In the genomic region with DNA sequence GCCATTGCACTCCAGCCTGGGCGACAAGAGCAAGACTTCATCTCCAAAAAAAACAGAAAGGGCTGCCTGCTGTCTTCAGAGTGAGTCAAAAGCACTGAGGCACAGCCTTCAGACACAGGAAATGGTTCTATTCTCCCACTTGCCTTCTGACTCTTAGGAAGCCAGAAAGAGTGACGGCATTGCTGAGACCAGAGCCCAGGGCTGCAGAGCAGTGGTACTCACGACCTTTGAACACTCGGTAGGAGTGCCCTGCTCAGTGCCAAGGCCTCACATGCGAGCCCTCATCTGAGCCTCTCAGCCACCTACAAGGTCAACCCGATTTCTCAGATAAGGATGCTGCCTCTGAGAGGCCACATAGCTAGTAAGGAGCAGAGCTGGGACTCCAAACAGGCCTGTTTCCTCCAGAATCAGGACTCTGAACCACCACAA, we compare ENCODE assay signal across 8 cellular contexts. TPM values are rescaled to one million over a fixed set of nuclear protein-coding genes. Genes with fewer than 3 reads are reported as not detected.
DNase-seq lines count a peak whose midpoint lies in the region; ATAC-seq and TF ChIP-seq lines count a peak whose summit lies in the region.

No MANE protein-coding gene starts in this region.

- H3K4me1 ChIP-seq in mucosa of descending colon (ENCODE audit: low read depth) (no peaks in the 10 kb centered on the region), Peyer's patch (peaks cover 0 to 7% (median 3%) of the 10 kb centered on the region in 4 donors)
- H3K4me1 ChIP-seq in effector memory CD4-positive, alpha-beta T cell (ENCODE audit: control insufficient read depth, insufficient read depth, low read length, poor library complexity, severe bottlenecking), result no peaks in the 10 kb centered on the region

- H3K9me3 ChIP-seq in mucosa of descending colon, result no peaks in the 10 kb centered on the region
- H3K9me3 ChIP-seq in effector memory CD4-positive, alpha-beta T cell (ENCODE audit: control insufficient read depth, low read length), result no peaks in the 10 kb centered on the region
- H3K9me3 ChIP-seq in Peyer's patch, result no peaks in the 10 kb centered on the region

- peak; percentile 81 for ATAC-seq in GM18511 (IDR thresholded peaks at IDR 0.05; ENCODE audit: unreplicated experiment)
- ATAC-seq in HG02588 (IDR thresholded peaks at IDR 0.05; ENCODE audit: unreplicated experiment), result peak; percentile 58
- peak; percentile 39 for ATAC-seq in mucosa of descending colon

- H3K4me3 ChIP-seq in mucosa of descending colon (no peak overlapping the region), Peyer's patch (no peak overlapping the region)
- no peak overlapping the region for H3K4me3 ChIP-seq in effector memory CD4-positive, alpha-beta T cell (ENCODE audit: insufficient read depth, low read depth, low read length, poor library complexity, severe bottlenecking)

- intact Hi-C loops in mucosa of descending colon (cut with DNase I, micrococcal nuclease), result no loop called here

- TF ChIP-seq POLR2A in Peyer's patch (IDR thresholded peaks at IDR 0.05), result no peak

- TF ChIP-seq CTCF in mucosa of descending colon (IDR thresholded peaks at IDR 0.05), result no peak
- TF ChIP-seq CTCF in Peyer's patch (IDR thresholded peaks at IDR 0.05), result no peak

- no peak overlapping the region for H3K27ac ChIP-seq in effector memory CD4-positive, alpha-beta T cell (ENCODE audit: insufficient read depth, low read length, poor library complexity, severe bottlenecking)
- peak overlapping the region in 2 of 4 donors; percentile 3 to 14 for H3K27ac ChIP-seq in Peyer's patch

- no peaks in the 10 kb centered on the region for H3K27me3 ChIP-seq in effector memory CD4-positive, alpha-beta T cell (replicated peaks; ENCODE audit: control insufficient read depth, insufficient read depth, low read length, poor library complexity, severe bottlenecking)
- no peaks in the 10 kb centered on the region for H3K27me3 ChIP-seq in Peyer's patch

- DNase-seq in activated CD8-positive, alpha-beta memory T cell treated with anti-CD3 and anti-CD28 coated beads for 24 hours, result peak; percentile 71
- DNase-seq in mucosa of descending colon (no peak), NCI-H526 treated with DMSO at 0.1 percent for 48 hours (lab: John Stamatoyannopoulos, UW) (no peak), Peyer's patch (no peak), OCI-M1 (lab: John Stamatoyannopoulos, UW) (no peak)
- DNase-seq in effector memory CD4-positive, alpha-beta T cell, result no peak

- no peaks in the 10 kb centered on the region for H3K36me3 ChIP-seq in mucosa of descending colon (ENCODE audit: low read depth)
- H3K36me3 ChIP-seq in effector memory CD4-positive, alpha-beta T cell (ENCODE audit: control insufficient read depth, insufficient read depth, low read length), result peaks cover 9% of the 10 kb centered on the region
- peaks cover 0 to 29% (median 0%) of the 10 kb centered on the region in 3 donors for H3K36me3 ChIP-seq in Peyer's patch

RNA-seq across cellular contexts. Expression of a gene that starts 3.5 kb away (rescaled TPM):
- total RNA-seq in mucosa of descending colon (10 to 100 TPM; 17.2 to 24.1 (median 17.6) TPM), Peyer's patch (10 to 100 TPM; 14.9 to 41.8 (median 31.5) TPM)

RNA-seq across cellular contexts. Expression of a gene that starts 41.5 kb away (rescaled TPM):
- total RNA-seq in mucosa of descending colon (10 to 100 TPM; 39.4 to 50.5 (median 44.7) TPM), Peyer's patch (10 to 100 TPM; 24.8 to 41.6 (median 32.2) TPM)
